ENCODE assay signal across 15 cellular contexts in genomic region chr3:139893963-139894637, GRCh38. TPM values are rescaled to one million over a fixed set of nuclear protein-coding genes. Genes with fewer than 3 reads are reported as not detected.
"Had no signal": no experiment of that assay in that cellular context is flagged by ENCODE, and none has a peak within 500 bp of the region (broad histone marks: within the 10 kb centered on the region; RNA-seq: fewer than 3 reads in every experiment).

No MANE protein-coding gene starts in this region.

- H3K27me3 ChIP-seq: right lobe of liver, spleen had no signal

- H3K36me3 ChIP-seq: lower lobe of right lung, right lobe of liver, spleen had no signal

- H3K4me1 ChIP-seq: lower lobe of right lung, right lobe of liver, spleen had no signal

- ATAC-seq: right lobe of liver had no signal

- H3K4me3 ChIP-seq: lower lobe of right lung, right lobe of liver, spleen had no signal

- H3K9me3 ChIP-seq: lower lobe of right lung, right lobe of liver, spleen had no signal

- H3K27ac ChIP-seq: lower lobe of right lung, right lobe of liver, spleen had no signal

- DNase-seq: activated CD4-positive, alpha-beta memory T cell treated with anti-CD3 and anti-CD28 coated beads, Interleukin-2, amount 10 ng/mL, durations not matched to agents 7 days and 5 days; activated gamma-delta T cell treated with Interleukin-2 at 50 U/mL for 16 hours; activated naive CD8-positive, alpha-beta T cell treated with anti-CD3 and anti-CD28 coated beads for 36 hours; activated T-cell treated with anti-CD3 and anti-CD28 coated beads, Interleukin-2, amount 50 U/mL, for 48 hours; anterior cingulate cortex; foreskin melanocyte; hippocampal formation; lower lobe of right lung; midbrain; naive B cell; right lobe of liver; spleen; stimulated activated CD4-positive, alpha-beta T cell treated with anti-CD3 and anti-CD28 coated beads, Interleukin-1b, Interleukin-23, amount 100 ng/mL, for 48 hours; stimulated activated naive CD4-positive, alpha-beta T cell; T-helper 9 cell had no signal

RNA-seq across cellular contexts. Expression of gene CLSTN2, which starts 40.9 kb away (rescaled TPM):
- total RNA-seq: activated CD4-positive, alpha-beta memory T cell treated with anti-CD3 and anti-CD28 coated beads, Interleukin-2, amount 10 ng/mL, durations not matched to agents 7 days and 5 days had no signal
